ENCODE assay signal across 26 cellular contexts in genomic region chr11:12266943-12267342, GRCh38.
A peak's percentile ranks its signal among the peaks of the same experiment; 100 is the strongest.
DNase-seq lines count a peak whose midpoint lies in the region; ATAC-seq and TF ChIP-seq lines count a peak whose summit lies in the region.
"Had no signal": no experiment of that assay in that cellular context is flagged by ENCODE, and none has a peak within 500 bp of the region (broad histone marks: within the 10 kb centered on the region; RNA-seq: fewer than 3 reads in every experiment).

No MANE protein-coding gene starts in this region.

- H3K27ac ChIP-seq in gastroesophageal sphincter, result peak overlapping the region in 1 of 4 donors; percentile 33
- H3K27ac ChIP-seq: brain microvascular endothelial cell, gastrocnemius medialis, GM23248, psoas muscle, skin epidermis had no signal

- peaks cover 29% of the 10 kb centered on the region for H3K4me1 Mint-ChIP-seq in nephron progenitor cell
- no peaks in the 10 kb centered on the region for H3K4me1 Mint-ChIP-seq in activated naive CD4-positive, alpha-beta T cell treated with anti-CD3 and anti-CD28 coated beads, Interleukin-2, amount 10 ng/mL, durations not matched to agents 7 days and 5 days

- peaks cover 0 to 27% of the 10 kb centered on the region in 2 donors for H3K36me3 ChIP-seq in gastroesophageal sphincter

- peak overlapping the region; percentile 68 for H3K27ac Mint-ChIP-seq in nephron progenitor cell
- no peak overlapping the region for H3K27ac Mint-ChIP-seq in activated naive CD4-positive, alpha-beta T cell treated with anti-CD3 and anti-CD28 coated beads, Interleukin-2, amount 10 ng/mL, durations not matched to agents 7 days and 5 days

- peaks cover 0 to 29% (median 11%) of the 10 kb centered on the region in 3 donors for H3K4me1 ChIP-seq in gastroesophageal sphincter
- H3K4me1 ChIP-seq: gastrocnemius medialis, psoas muscle had no signal

- TF ChIP-seq POLR2A in gastroesophageal sphincter (IDR thresholded peaks at IDR 0.05), result no peak

- peaks cover 21% of the 10 kb centered on the region for H3K27me3 Mint-ChIP-seq in nephron progenitor cell (ENCODE audit: low read depth, poor library complexity)
- H3K27me3 Mint-ChIP-seq in activated naive CD4-positive, alpha-beta T cell treated with anti-CD3 and anti-CD28 coated beads, Interleukin-2, amount 10 ng/mL, durations not matched to agents 7 days and 5 days, result no peaks in the 10 kb centered on the region

- TF ChIP-seq CTCF in nephron progenitor cell (IDR thresholded peaks at IDR 0.05), result no peak
- no peak for TF ChIP-seq CTCF in gastroesophageal sphincter (IDR thresholded peaks at IDR 0.05)

- no peak overlapping the region for H3K4me3 ChIP-seq in gastroesophageal sphincter
- H3K4me3 ChIP-seq: gastrocnemius medialis, GM12878, GM23248, lung, psoas muscle, skin epidermis had no signal

- H3K36me3 Mint-ChIP-seq in nephron progenitor cell (ENCODE audit: low read depth), result no peaks in the 10 kb centered on the region
- no peaks in the 10 kb centered on the region for H3K36me3 Mint-ChIP-seq in activated naive CD4-positive, alpha-beta T cell treated with anti-CD3 and anti-CD28 coated beads, Interleukin-2, amount 10 ng/mL, durations not matched to agents 7 days and 5 days

- H3K4me3 Mint-ChIP-seq in nephron progenitor cell, result no peak overlapping the region
- no peak overlapping the region for H3K4me3 Mint-ChIP-seq in activated naive CD4-positive, alpha-beta T cell treated with anti-CD3 and anti-CD28 coated beads, Interleukin-2, amount 10 ng/mL, durations not matched to agents 7 days and 5 days

- no peaks in the 10 kb centered on the region for H3K9me3 Mint-ChIP-seq in nephron progenitor cell
- H3K9me3 Mint-ChIP-seq in activated naive CD4-positive, alpha-beta T cell treated with anti-CD3 and anti-CD28 coated beads, Interleukin-2, amount 10 ng/mL, durations not matched to agents 7 days and 5 days, result no peaks in the 10 kb centered on the region

- DNase-seq in 8988T, result peak; percentile 55
- DNase-seq in HT-29 (ENCODE audit: low spot score), result peak; percentile 32
- DNase-seq in cerebellar cortex (ENCODE audit: low spot score), result peak; percentile 52
- no peak for DNase-seq in nephron progenitor cell
- DNase-seq in activated naive CD4-positive, alpha-beta T cell treated with anti-CD3 and anti-CD28 coated beads, Interleukin-2, amount 10 ng/mL, durations not matched to agents 7 days and 5 days, result no peak
- no peak for DNase-seq in foreskin melanocyte
- DNase-seq in stimulated activated naive CD4-positive, alpha-beta T cell treated with Interleukin-2 at 50 U/mL for 16 hours (lab: John Stamatoyannopoulos, UW), result no peak
- DNase-seq: activated CD4-positive, alpha-beta T cell treated with anti-CD3 and anti-CD28 coated beads, Interleukin-2, amount 50 U/mL, for 4 hours; activated CD4-positive, CD25-positive, alpha-beta regulatory T cell; brain microvascular endothelial cell; DND-41; effector CD8-positive, alpha-beta T cell; gastrocnemius medialis; GM23248; islet precursor cell; Kasumi-1; MV-4-11; NCI-H1930; psoas muscle; stimulated activated CD4-positive, alpha-beta T cell treated with anti-CD3 and anti-CD28 coated beads, Interleukin-2, amount 100 ng/mL, for 24 hours had no signal

- ATAC-seq in gastroesophageal sphincter, result no peak
- ATAC-seq: esophagus mucosa, gastrocnemius medialis, GM12878, psoas muscle, Right ventricle myocardium inferior had no signal

- CTCF ChIA-PET in activated naive CD4-positive, alpha-beta T cell treated with anti-CD3 and anti-CD28 coated beads, Interleukin-2, amount 10 ng/mL, durations not matched to agents 7 days and 5 days (lab: Charles Lee), result interaction anchor here (0.9 kb wide), 2 partner anchors 14 to 220 kb away, joined by 3 to 4 read pairs; no protein-coding TSS in a partner anchor

- 74 to 92% methylated on average over 3 to 9 of the region's 10 CpGs for WGBS in gastroesophageal sphincter (ENCODE audit: low coverage in 1 of 2), 2 donors

- TF ChIP-seq EP300 in gastroesophageal sphincter (IDR thresholded peaks at IDR 0.05), result no peak

- no peaks in the 10 kb centered on the region for H3K9me3 ChIP-seq in gastroesophageal sphincter
- H3K9me3 ChIP-seq: gastrocnemius medialis, psoas muscle had no signal

- no peaks in the 10 kb centered on the region for H3K27me3 ChIP-seq in gastroesophageal sphincter
- H3K27me3 ChIP-seq: brain microvascular endothelial cell, gastrocnemius medialis had no signal

Comparison
In these comparisons a context has a peak if more than half of its experiments do, and no peak if none do; other contexts are left out.
1. DNase-seq: peak in 8988T (single experiment), HT-29 (single experiment) and cerebellar cortex (single experiment); none in nephron progenitor cell (single experiment), activated naive CD4-positive, alpha-beta T cell treated with anti-CD3 and anti-CD28 coated beads, Interleukin-2, amount 10 ng/mL, durations not matched to agents 7 days and 5 days (single experiment), foreskin melanocyte (single experiment) and stimulated activated naive CD4-positive, alpha-beta T cell treated with Interleukin-2 at 50 U/mL for 16 hours (single experiment).